In the genomic region with DNA sequence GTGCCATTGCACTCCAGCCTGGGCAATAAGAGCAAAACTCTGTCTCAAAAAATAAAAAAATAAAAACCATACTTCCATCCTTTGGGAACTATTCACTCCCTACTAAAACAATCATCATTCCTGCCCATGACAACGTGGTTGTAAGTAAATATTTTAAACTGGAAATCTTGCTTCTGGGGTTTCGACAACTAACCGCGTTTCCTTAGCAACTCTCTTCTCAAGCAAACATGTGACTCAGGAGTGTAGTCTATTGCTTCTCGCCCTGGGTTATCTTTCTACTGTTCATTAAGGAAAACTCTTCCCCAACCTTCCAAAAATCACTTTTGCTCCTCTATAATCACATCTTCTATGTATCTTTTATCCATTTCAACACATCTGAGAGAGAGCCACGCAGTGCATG, we compare ENCODE assay signal across 19 cellular contexts. TPM values are rescaled to one million over a fixed set of nuclear protein-coding genes. Genes with fewer than 3 reads are reported as not detected.
A peak's percentile ranks its signal among the peaks of the same experiment; 100 is the strongest.
DNase-seq lines count a peak whose midpoint lies in the region; ATAC-seq and TF ChIP-seq lines count a peak whose summit lies in the region.
"Had no signal": no experiment of that assay in that cellular context is flagged by ENCODE, and none has a peak within 500 bp of the region (broad histone marks: within the 10 kb centered on the region; RNA-seq: fewer than 3 reads in every experiment).

No MANE protein-coding gene starts in this region.

- H3K27me3 ChIP-seq in GM23248 (replicated peaks; ENCODE audit: insufficient read depth) (no peaks in the 10 kb centered on the region), hepatocyte (no peaks in the 10 kb centered on the region), smooth muscle cell (ENCODE audit: low read depth) (no peaks in the 10 kb centered on the region)
- H3K27me3 ChIP-seq: adrenal gland; BLaER1 treated with 17β-estradiol and CSF1 and Interleukin-3, amounts not matched to agents 10 nM and 100 nM; gastroesophageal sphincter; tibial artery had no signal

- H3K9ac ChIP-seq in GM23248 (peak overlapping the region; percentile 76), smooth muscle cell (ENCODE audit: low read depth) (peak overlapping the region; percentile 40)
- H3K9ac ChIP-seq: BLaER1 treated with 17β-estradiol and CSF1 and Interleukin-3, amounts not matched to agents 10 nM and 100 nM had no signal

- H2AFZ ChIP-seq in GM23248 (no peak overlapping the region), hepatocyte (no peak overlapping the region), smooth muscle cell (ENCODE audit: low read depth) (no peak overlapping the region)

- intact Hi-C loops in activated naive CD4-positive, alpha-beta T cell treated with anti-CD3 and anti-CD28 coated beads for 36 hours (cut with micrococcal nuclease): no loop called here

- H3K36me3 ChIP-seq in GM23248 (ENCODE audit: low read depth) (peaks cover 65% of the 10 kb centered on the region), hepatocyte (replicated peaks; ENCODE audit: insufficient read depth, low read depth) (peaks cover 3% of the 10 kb centered on the region), smooth muscle cell (ENCODE audit: low read depth) (peaks cover 9% of the 10 kb centered on the region)

- no peaks in the 10 kb centered on the region for H3K27me3 Mint-ChIP-seq in activated naive CD4-positive, alpha-beta T cell treated with anti-CD3 and anti-CD28 coated beads for 36 hours (ENCODE audit: low read depth)
- H3K27me3 Mint-ChIP-seq: dendritic cell treated with granulocyte-macrophage colony-stimulating factor and Interleukin-4, amounts not matched to agents 40 ng/mL and 50 ng/mL, for 4 days had no signal

- H3K27ac Mint-ChIP-seq in activated naive CD4-positive, alpha-beta T cell treated with anti-CD3 and anti-CD28 coated beads for 36 hours: no peak overlapping the region
- H3K27ac Mint-ChIP-seq: activated T-cell treated with anti-CD3 and anti-CD28 coated beads, Interleukin-2, amount 50 U/mL, for 72 hours; dendritic cell treated with granulocyte-macrophage colony-stimulating factor and Interleukin-4, amounts not matched to agents 40 ng/mL and 50 ng/mL, for 4 days had no signal

- peaks cover 9% of the 10 kb centered on the region for H3K36me3 Mint-ChIP-seq in activated naive CD4-positive, alpha-beta T cell treated with anti-CD3 and anti-CD28 coated beads for 36 hours (ENCODE audit: low read depth)

- peaks cover 71% of the 10 kb centered on the region for H3K4me1 ChIP-seq in GM23248 (ENCODE audit: insufficient read depth)
- peaks cover 16% of the 10 kb centered on the region for H3K4me1 ChIP-seq in hepatocyte (ENCODE audit: insufficient read depth)
- peaks cover 8% of the 10 kb centered on the region for H3K4me1 ChIP-seq in smooth muscle cell (ENCODE audit: low read depth)

- TF ChIP-seq CTCF in VCaP (conservative IDR thresholded peaks at IDR 0.05): no peak
- no peak for TF ChIP-seq CTCF in hepatocyte (IDR thresholded peaks at IDR 0.05; ENCODE audit: poor library complexity)
- TF ChIP-seq CTCF in smooth muscle cell (IDR thresholded peaks at IDR 0.05; ENCODE audit: borderline replicate concordance, insufficient read depth, poor library complexity, severe bottlenecking): no peak

- H3K9me2 ChIP-seq in GM23248 (ENCODE audit: insufficient read depth) (no peaks in the 10 kb centered on the region), hepatocyte (replicated peaks; ENCODE audit: insufficient read depth) (no peaks in the 10 kb centered on the region)

- DNase-seq in GM23248 (peak; percentile 91), hepatocyte (ENCODE audit: low spot score) (peak; percentile 64), smooth muscle cell (lab: John Stamatoyannopoulos, UW; ENCODE audit: unreplicated experiment) (no peak), HK-2 (ENCODE audit: unreplicated experiment) (no peak), COLO668 (lab: John Stamatoyannopoulos, UW; ENCODE audit: unreplicated experiment) (no peak)
- DNase-seq in activated naive CD4-positive, alpha-beta T cell treated with anti-CD3 and anti-CD28 coated beads for 36 hours: no peak
- DNase-seq: activated CD4-positive, alpha-beta T cell treated with anti-CD3 and anti-CD28 coated beads, Interleukin-2, amount 50 U/mL, for 1 hour; activated T-cell treated with anti-CD3 and anti-CD28 coated beads, Interleukin-2, amount 50 U/mL, for 72 hours; adrenal gland; DND-41; NCI-H345; stimulated activated CD4-positive, alpha-beta T cell treated with anti-CD3 and anti-CD28 coated beads, Interleukin-2, amount 100 ng/mL, for 24 hours; stimulated activated CD8-positive, alpha-beta memory T cell treated with anti-CD3 and anti-CD28 coated beads, Interleukin-4, amount 100 ng/mL, for 48 hours; tibial artery had no signal

- ATAC-seq in HG03439 (IDR thresholded peaks at IDR 0.05; ENCODE audit: unreplicated experiment): no peak
- ATAC-seq: activated T-cell treated with anti-CD3 and anti-CD28 coated beads, Interleukin-2, amount 50 U/mL, for 72 hours; gastroesophageal sphincter had no signal

- peaks cover 72% of the 10 kb centered on the region for H3F3A ChIP-seq in GM23248 (ENCODE audit: insufficient read depth)
- no peaks in the 10 kb centered on the region for H3F3A ChIP-seq in smooth muscle cell (ENCODE audit: low read depth)

- H3K4me3 Mint-ChIP-seq in activated naive CD4-positive, alpha-beta T cell treated with anti-CD3 and anti-CD28 coated beads for 36 hours: no peak overlapping the region
- H3K4me3 Mint-ChIP-seq: activated T-cell treated with anti-CD3 and anti-CD28 coated beads, Interleukin-2, amount 50 U/mL, for 72 hours; dendritic cell treated with granulocyte-macrophage colony-stimulating factor and Interleukin-4, amounts not matched to agents 40 ng/mL and 50 ng/mL, for 4 days had no signal

- H3K9me3 ChIP-seq in GM23248 (ENCODE audit: low read depth) (no peaks in the 10 kb centered on the region), hepatocyte (ENCODE audit: low read depth) (no peaks in the 10 kb centered on the region), smooth muscle cell (replicated peaks; ENCODE audit: low read depth) (no peaks in the 10 kb centered on the region)
- H3K9me3 ChIP-seq: adrenal gland; BLaER1 treated with 17β-estradiol and CSF1 and Interleukin-3, amounts not matched to agents 10 nM and 100 nM; gastroesophageal sphincter; tibial artery had no signal

- H4K20me1 ChIP-seq in GM23248 (ENCODE audit: insufficient read depth) (no peaks in the 10 kb centered on the region), hepatocyte (ENCODE audit: insufficient read depth, poor library complexity, severe bottlenecking) (no peaks in the 10 kb centered on the region), smooth muscle cell (ENCODE audit: low read depth) (peaks cover 10% of the 10 kb centered on the region)

- H3K4me2 ChIP-seq in GM23248 (ENCODE audit: unreplicated experiment) (peak overlapping the region; percentile 41), hepatocyte (no peak overlapping the region), smooth muscle cell (peak overlapping the region; percentile 53)
- H3K4me2 ChIP-seq: BLaER1 treated with 17β-estradiol and CSF1 and Interleukin-3, amounts not matched to agents 10 nM and 100 nM had no signal

- H3K4me3 ChIP-seq in GM23248 (no peak overlapping the region), hepatocyte (no peak overlapping the region), smooth muscle cell (no peak overlapping the region)
- H3K4me3 ChIP-seq: adrenal gland; BLaER1 treated with 17β-estradiol and CSF1 and Interleukin-3, amounts not matched to agents 10 nM and 100 nM; gastroesophageal sphincter; tibial artery had no signal

- H3K4me1 Mint-ChIP-seq in activated naive CD4-positive, alpha-beta T cell treated with anti-CD3 and anti-CD28 coated beads for 36 hours (ENCODE audit: low read depth): no peaks in the 10 kb centered on the region

- H3K27ac ChIP-seq in GM23248 (peak overlapping the region; percentile 94), VCaP (peak overlapping the region; percentile 97), hepatocyte (peak overlapping the region; percentile 98), smooth muscle cell (ENCODE audit: low read depth) (peak overlapping the region; percentile 52)
- H3K27ac ChIP-seq: adrenal gland; BLaER1 treated with 17β-estradiol and CSF1 and Interleukin-3, amounts not matched to agents 10 nM and 100 nM; gastroesophageal sphincter; tibial artery had no signal

- no peaks in the 10 kb centered on the region for H3K9me3 Mint-ChIP-seq in activated naive CD4-positive, alpha-beta T cell treated with anti-CD3 and anti-CD28 coated beads for 36 hours
- H3K9me3 Mint-ChIP-seq: activated T-cell treated with anti-CD3 and anti-CD28 coated beads, Interleukin-2, amount 50 U/mL, for 72 hours; dendritic cell treated with granulocyte-macrophage colony-stimulating factor and Interleukin-4, amounts not matched to agents 40 ng/mL and 50 ng/mL, for 4 days had no signal

- 48 to 52% methylated on average over 6 of the region's 6 CpGs for WGBS in GM23248 (ENCODE audit: low coverage in 1 of 2, low lambda C conversion rate in 2 of 2, missing lambda C conversion rate in 2 of 2), 2 experiments
- 65% methylated on average over 6 of the region's 6 CpGs for WGBS in hepatocyte (ENCODE audit: low lambda C conversion rate, missing lambda C conversion rate)
- 90% methylated on average over 6 of the region's 6 CpGs for WGBS in smooth muscle cell (ENCODE audit: low lambda C conversion rate)

- in situ Hi-C loops in GM23248 (cut with MboI): no loop called here

- H3K79me2 ChIP-seq in GM23248 (ENCODE audit: insufficient read depth) (peaks cover 79% of the 10 kb centered on the region), hepatocyte (peaks cover 20% of the 10 kb centered on the region), smooth muscle cell (ENCODE audit: low read depth) (no peaks in the 10 kb centered on the region)

- CTCF ChIA-PET in activated naive CD4-positive, alpha-beta T cell treated with anti-CD3 and anti-CD28 coated beads for 36 hours (lab: Charles Lee): no interaction called here

RNA-seq across cellular contexts. Expression of a gene that starts 21.8 kb away (rescaled TPM):
- total RNA-seq in GM23248 (2014; rRNA removed; shearing (Covaris generic)): 76.8 and 83.0 TPM in 2 replicates
- polyA plus RNA-seq in GM23248 (2016; fragmentation: Nextera tagmentation; extraction: Ambion mirVana) (119 and 122 TPM in 2 replicates), hepatocyte (38.2 and 42.2 TPM in 2 replicates), smooth muscle cell (17.7 and 22.4 TPM in 2 replicates)
- total RNA-seq in hepatocyte (51.9 and 74.1 TPM in 2 replicates), smooth muscle cell (19.8 and 32.8 TPM in 2 replicates)
- total RNA-seq in activated naive CD4-positive, alpha-beta T cell treated with anti-CD3 and anti-CD28 coated beads for 36 hours: 10 to 100 TPM; 12.7 to 13.5 TPM

Comparison
In these comparisons a context has a peak if more than half of its experiments do, and no peak if none do; other contexts are left out.
1. DNase-seq: peak in GM23248 (single experiment) and hepatocyte (single experiment); none in smooth muscle cell (single experiment), activated naive CD4-positive, alpha-beta T cell treated with anti-CD3 and anti-CD28 coated beads for 36 hours (single experiment), HK-2 (single experiment) and COLO668 (single experiment).
2. Peak in every context shown above with its lines, with median percentiles within 50 percentile points of each other: H3K27ac ChIP-seq.